In the genomic region with DNA sequence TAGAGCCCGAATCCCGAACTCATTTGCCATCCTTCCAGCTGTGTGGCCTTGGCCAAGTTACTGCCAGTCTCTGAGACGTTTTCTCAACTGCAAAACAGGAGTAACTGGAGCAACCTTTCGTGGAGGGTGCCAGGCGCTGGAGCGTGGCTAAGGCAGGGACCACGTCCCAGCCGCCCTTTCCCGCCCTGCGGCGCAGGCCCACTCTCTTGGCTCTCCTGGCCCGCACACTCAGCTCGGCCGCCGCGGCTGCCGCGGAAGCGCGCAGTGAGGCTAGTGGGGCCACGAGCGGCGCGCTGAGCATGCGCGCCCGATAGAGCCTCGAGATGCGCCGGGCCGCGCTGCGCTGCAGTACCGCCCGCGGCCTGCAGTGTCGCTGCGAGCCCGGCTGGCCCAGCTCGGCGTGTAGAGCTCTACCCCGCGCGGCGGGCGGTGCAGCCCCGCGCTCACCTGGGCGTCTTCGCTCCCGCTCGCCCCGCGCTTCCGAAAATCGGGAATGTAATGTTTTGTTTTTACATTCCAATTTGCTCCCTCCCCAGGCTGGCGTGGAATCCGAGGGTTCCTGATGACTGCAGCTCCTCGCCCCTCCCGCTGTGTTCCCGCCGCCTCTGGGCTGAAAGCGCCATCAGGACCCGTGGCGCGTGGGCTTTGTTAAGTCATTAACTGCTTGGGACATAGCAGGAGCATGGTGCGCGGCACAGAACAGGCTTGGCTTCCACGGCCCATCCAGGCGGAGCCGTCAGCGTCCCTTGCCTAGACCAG, we compare ENCODE assay signal across 8 cellular contexts.
A peak's percentile ranks its signal among the peaks of the same experiment; 100 is the strongest.
DNase-seq lines count a peak whose midpoint lies in the region; ATAC-seq and TF ChIP-seq lines count a peak whose summit lies in the region.

No MANE protein-coding gene starts in this region.

- peaks cover 75% of the 10 kb centered on the region for H3K27me3 ChIP-seq in iPS-15b (ENCODE audit: control insufficient read depth, insufficient read depth, low read length)

- peaks cover 15% of the 10 kb centered on the region for H3K4me1 Mint-ChIP-seq in T-helper 2 cell treated with Interferon-gamma antibody and Interleukin-4, amounts not matched to agents 5 μg/mL and 100 μg/mL, for 36 hours (ENCODE audit: low read depth)

- peaks cover 43% of the 10 kb centered on the region for H3K27me3 Mint-ChIP-seq in T-helper 2 cell treated with Interferon-gamma antibody and Interleukin-4, amounts not matched to agents 5 μg/mL and 100 μg/mL, for 36 hours (ENCODE audit: low read depth)

- H3K36me3 Mint-ChIP-seq in T-helper 2 cell treated with Interferon-gamma antibody and Interleukin-4, amounts not matched to agents 5 μg/mL and 100 μg/mL, for 36 hours (ENCODE audit: low read depth) = peaks cover 1% of the 10 kb centered on the region

- peak; percentile 34 for TF ChIP-seq POLR2A in GM19099 (IDR thresholded peaks at IDR 0.05; ENCODE audit: extremely low read depth, insufficient read length, low read depth)

- TF ChIP-seq CTCF in AG09319 (IDR thresholded peaks at IDR 0.05; ENCODE audit: low read depth, low read length) = peak; percentile 35

- no peak overlapping the region for H3K27ac Mint-ChIP-seq in T-helper 2 cell treated with Interferon-gamma antibody and Interleukin-4, amounts not matched to agents 5 μg/mL and 100 μg/mL, for 36 hours

- peak; percentile 78 for ATAC-seq in HG03354 (IDR thresholded peaks at IDR 0.05; ENCODE audit: poor library complexity, severe bottlenecking, unreplicated experiment)

- peaks cover 2% of the 10 kb centered on the region for H3K4me1 ChIP-seq in iPS-15b (ENCODE audit: control insufficient read depth, insufficient read depth, low read length)

- peak overlapping the region; percentile 12 for H3K9ac ChIP-seq in iPS-15b (ENCODE audit: low read depth, low read length)

- H3K9me3 Mint-ChIP-seq in T-helper 2 cell treated with Interferon-gamma antibody and Interleukin-4, amounts not matched to agents 5 μg/mL and 100 μg/mL, for 36 hours = no peaks in the 10 kb centered on the region

- no peaks in the 10 kb centered on the region for H3K9me3 ChIP-seq in iPS-15b (ENCODE audit: control insufficient read depth, insufficient read depth, low read length)

- H3K4me3 ChIP-seq in iPS-15b (ENCODE audit: low read depth, low read length) = peak overlapping the region; percentile 82

- H3K36me3 ChIP-seq in iPS-15b (ENCODE audit: control insufficient read depth, insufficient read depth, low read length) = no peaks in the 10 kb centered on the region

- H3K4me3 Mint-ChIP-seq in T-helper 2 cell treated with Interferon-gamma antibody and Interleukin-4, amounts not matched to agents 5 μg/mL and 100 μg/mL, for 36 hours = peak overlapping the region; percentile 78

- DNase-seq in AG09319 (ENCODE audit: extremely low read depth, low read depth) (no peak), astrocyte of the hippocampus (ENCODE audit: low read depth, low spot score) (peak; percentile 87), NCI-H446 (lab: John Stamatoyannopoulos, UW) (no peak)
- DNase-seq in T-helper 2 cell treated with Interferon-gamma antibody and Interleukin-4, amounts not matched to agents 5 μg/mL and 100 μg/mL, for 36 hours (ENCODE audit: low spot score) = peak; percentile 82
- DNase-seq in stimulated activated CD4-positive, alpha-beta T cell treated with anti-CD3 and anti-CD28 coated beads, Interleukin-12 subunit alpha, Interleukin-12 subunit beta, amount 100 ng/mL, for 24 hours (ENCODE audit: low read depth in 2 of 2) = peak; percentile 46 to 60

Comparison
In these comparisons a context has a peak if more than half of its experiments do, and no peak if none do; other contexts are left out.
1. DNase-seq: peak in T-helper 2 cell treated with Interferon-gamma antibody and Interleukin-4, amounts not matched to agents 5 μg/mL and 100 μg/mL, for 36 hours (single experiment), astrocyte of the hippocampus (single experiment) and stimulated activated CD4-positive, alpha-beta T cell treated with anti-CD3 and anti-CD28 coated beads, Interleukin-12 subunit alpha, Interleukin-12 subunit beta, amount 100 ng/mL, for 24 hours (2 of 2); none in AG09319 (single experiment) and NCI-H446 (0 of 2).